ENCODE assay signal across 17 cellular contexts in the genomic region with DNA sequence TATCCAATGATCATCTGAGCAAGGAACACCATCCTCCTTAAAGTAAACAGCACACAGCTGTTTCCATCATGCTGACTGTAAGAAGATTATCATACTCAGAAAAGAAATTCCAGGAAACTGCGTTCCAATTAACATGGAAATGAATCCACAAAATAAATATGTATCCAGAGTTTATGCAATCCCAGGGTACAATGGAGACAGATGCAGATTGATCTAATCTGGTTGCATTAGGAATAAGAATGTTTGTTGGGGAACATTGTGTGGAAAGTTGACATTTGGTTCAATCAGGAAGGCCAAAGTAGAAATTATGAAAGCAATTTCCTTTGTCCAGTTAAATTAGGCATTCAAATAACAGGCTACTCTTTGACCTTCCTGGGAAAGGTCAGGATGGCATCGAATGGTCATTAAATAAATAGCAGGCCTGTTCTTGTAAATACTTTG.
DNase-seq lines count a peak whose midpoint lies in the region; ATAC-seq and TF ChIP-seq lines count a peak whose summit lies in the region.
"Had no signal": no experiment of that assay in that cellular context is flagged by ENCODE, and none has a peak within 500 bp of the region (broad histone marks: within the 10 kb centered on the region; RNA-seq: fewer than 3 reads in every experiment).

No MANE protein-coding gene starts in this region.

- H3K4me3 Mint-ChIP-seq in activated CD4-positive, alpha-beta memory T cell treated with anti-CD3 and anti-CD28 coated beads, Interleukin-2, amount 10 ng/mL, durations not matched to agents 7 days and 5 days: no peak overlapping the region
- no peak overlapping the region for H3K4me3 Mint-ChIP-seq in activated CD4-positive, alpha-beta memory T cell treated with anti-CD3 and anti-CD28 coated beads for 36 hours
- H3K4me3 Mint-ChIP-seq in T-helper 17 cell: peak overlapping the region; percentile 69
- H3K4me3 Mint-ChIP-seq in stimulated activated memory B cell treated with anti-CD40 and anti-IgM and Interleukin-4, amounts not matched to agents 10 μg/mL and 1 μg/mL and 100 μg/mL, for 72 hours: no peak overlapping the region
- H3K4me3 Mint-ChIP-seq: activated naive CD4-positive, alpha-beta T cell treated with anti-CD3 and anti-CD28 coated beads for 36 hours; nephron had no signal

- ATAC-seq in T-helper 17 cell (no peak), heart left ventricle (peak in 3 of 4 donors; percentile 31 to 42 (median 39)), GM21360 (IDR thresholded peaks at IDR 0.05; ENCODE audit: unreplicated experiment) (no peak), HG03159 (IDR thresholded peaks at IDR 0.05; ENCODE audit: unreplicated experiment) (no peak)
- no peak for ATAC-seq in stimulated activated memory B cell treated with anti-CD40 and anti-IgM and Interleukin-4, amounts not matched to agents 10 μg/mL and 1 μg/mL and 100 μg/mL, for 72 hours

- 31 to 53% (median 35%) methylated on average over 2 of the region's 2 CpGs for WGBS in heart left ventricle, 4 donors

- POLR2A ChIA-PET in activated CD4-positive, alpha-beta memory T cell treated with anti-CD3 and anti-CD28 coated beads, Interleukin-2, amount 10 ng/mL, durations not matched to agents 7 days and 5 days (lab: Charles Lee): interaction anchor here (1.3 kb wide), 1 partner anchor 81 kb away, joined by 3 read pairs; no protein-coding TSS in a partner anchor
- POLR2A ChIA-PET in activated CD4-positive, alpha-beta memory T cell treated with anti-CD3 and anti-CD28 coated beads for 36 hours (lab: Charles Lee): no interaction called here

- H3K9me3 ChIP-seq in T-helper 17 cell (ENCODE audit: control insufficient read depth, low read length, poor library complexity, severe bottlenecking): no peaks in the 10 kb centered on the region
- no peaks in the 10 kb centered on the region for H3K9me3 ChIP-seq in heart left ventricle
- H3K9me3 ChIP-seq: esophagus squamous epithelium, HAP-1, transverse colon had no signal

- TF ChIP-seq CTCF in heart left ventricle (IDR thresholded peaks at IDR 0.05): no peak

- H3K27ac Mint-ChIP-seq in activated CD4-positive, alpha-beta memory T cell treated with anti-CD3 and anti-CD28 coated beads, Interleukin-2, amount 10 ng/mL, durations not matched to agents 7 days and 5 days: peak overlapping the region; percentile 48
- H3K27ac Mint-ChIP-seq in activated CD4-positive, alpha-beta memory T cell treated with anti-CD3 and anti-CD28 coated beads for 36 hours: no peak overlapping the region
- H3K27ac Mint-ChIP-seq in T-helper 17 cell: peak overlapping the region; percentile 83
- peak overlapping the region; percentile 88 for H3K27ac Mint-ChIP-seq in stimulated activated memory B cell treated with anti-CD40 and anti-IgM and Interleukin-4, amounts not matched to agents 10 μg/mL and 1 μg/mL and 100 μg/mL, for 72 hours
- H3K27ac Mint-ChIP-seq: activated naive CD4-positive, alpha-beta T cell treated with anti-CD3 and anti-CD28 coated beads for 36 hours; nephron had no signal

- peaks cover 31% of the 10 kb centered on the region for H3K4me1 Mint-ChIP-seq in activated CD4-positive, alpha-beta memory T cell treated with anti-CD3 and anti-CD28 coated beads, Interleukin-2, amount 10 ng/mL, durations not matched to agents 7 days and 5 days
- H3K4me1 Mint-ChIP-seq in activated CD4-positive, alpha-beta memory T cell treated with anti-CD3 and anti-CD28 coated beads for 36 hours (ENCODE audit: low read depth): peaks cover 29% of the 10 kb centered on the region
- H3K4me1 Mint-ChIP-seq in T-helper 17 cell: peaks cover 16% of the 10 kb centered on the region
- peaks cover 59% of the 10 kb centered on the region for H3K4me1 Mint-ChIP-seq in stimulated activated memory B cell treated with anti-CD40 and anti-IgM and Interleukin-4, amounts not matched to agents 10 μg/mL and 1 μg/mL and 100 μg/mL, for 72 hours

- H3K27me3 Mint-ChIP-seq in activated CD4-positive, alpha-beta memory T cell treated with anti-CD3 and anti-CD28 coated beads, Interleukin-2, amount 10 ng/mL, durations not matched to agents 7 days and 5 days: no peaks in the 10 kb centered on the region
- no peaks in the 10 kb centered on the region for H3K27me3 Mint-ChIP-seq in activated CD4-positive, alpha-beta memory T cell treated with anti-CD3 and anti-CD28 coated beads for 36 hours
- no peaks in the 10 kb centered on the region for H3K27me3 Mint-ChIP-seq in T-helper 17 cell
- no peaks in the 10 kb centered on the region for H3K27me3 Mint-ChIP-seq in stimulated activated memory B cell treated with anti-CD40 and anti-IgM and Interleukin-4, amounts not matched to agents 10 μg/mL and 1 μg/mL and 100 μg/mL, for 72 hours

- H3K4me1 ChIP-seq in heart left ventricle: peaks cover 0 to 41% (median 9%) of the 10 kb centered on the region in 12 donors
- H3K4me1 ChIP-seq: HAP-1 had no signal

- H3K36me3 ChIP-seq in heart left ventricle: no peaks in the 10 kb centered on the region
- H3K36me3 ChIP-seq: esophagus squamous epithelium, HAP-1, transverse colon had no signal

- H3K27me3 ChIP-seq in heart left ventricle: no peaks in the 10 kb centered on the region
- H3K27me3 ChIP-seq: esophagus squamous epithelium, transverse colon had no signal

- TF ChIP-seq POLR2A in heart left ventricle (IDR thresholded peaks at IDR 0.05): no peak

- no peaks in the 10 kb centered on the region for H3K9me3 Mint-ChIP-seq in activated CD4-positive, alpha-beta memory T cell treated with anti-CD3 and anti-CD28 coated beads, Interleukin-2, amount 10 ng/mL, durations not matched to agents 7 days and 5 days
- peaks cover 1% of the 10 kb centered on the region for H3K9me3 Mint-ChIP-seq in activated CD4-positive, alpha-beta memory T cell treated with anti-CD3 and anti-CD28 coated beads for 36 hours
- H3K9me3 Mint-ChIP-seq in stimulated activated memory B cell treated with anti-CD40 and anti-IgM and Interleukin-4, amounts not matched to agents 10 μg/mL and 1 μg/mL and 100 μg/mL, for 72 hours: peaks cover 1% of the 10 kb centered on the region

- peak overlapping the region in 9 of 12 donors; percentile 41 to 78 (median 58) for H3K27ac ChIP-seq in heart left ventricle

- H3K36me3 Mint-ChIP-seq in activated CD4-positive, alpha-beta memory T cell treated with anti-CD3 and anti-CD28 coated beads, Interleukin-2, amount 10 ng/mL, durations not matched to agents 7 days and 5 days (ENCODE audit: low read depth): no peaks in the 10 kb centered on the region
- no peaks in the 10 kb centered on the region for H3K36me3 Mint-ChIP-seq in activated CD4-positive, alpha-beta memory T cell treated with anti-CD3 and anti-CD28 coated beads for 36 hours
- H3K36me3 Mint-ChIP-seq in T-helper 17 cell (ENCODE audit: low read depth): no peaks in the 10 kb centered on the region
- H3K36me3 Mint-ChIP-seq in stimulated activated memory B cell treated with anti-CD40 and anti-IgM and Interleukin-4, amounts not matched to agents 10 μg/mL and 1 μg/mL and 100 μg/mL, for 72 hours: no peaks in the 10 kb centered on the region

- intact Hi-C loops in activated CD4-positive, alpha-beta memory T cell treated with anti-CD3 and anti-CD28 coated beads for 36 hours (cut with micrococcal nuclease): no loop called here
- intact Hi-C loops in heart left ventricle (cut with DNase I): loop anchor here in 1 of 10 donors (5.0 kb wide), 1 partner anchor 234 kb away; no protein-coding TSS in a partner anchor

- no peak for DNase-seq in activated CD4-positive, alpha-beta memory T cell treated with anti-CD3 and anti-CD28 coated beads, Interleukin-2, amount 10 ng/mL, durations not matched to agents 7 days and 5 days
- no peak for DNase-seq in activated CD4-positive, alpha-beta memory T cell treated with anti-CD3 and anti-CD28 coated beads for 36 hours
- DNase-seq in T-helper 17 cell (no peak), heart left ventricle (no peak), NCI-H1694 (lab: John Stamatoyannopoulos, UW) (no peak)
- DNase-seq: activated CD4-positive, alpha-beta T cell treated with anti-CD3 and anti-CD28 coated beads, Interleukin-2, amount 50 U/mL, for 1 hour; activated naive CD4-positive, alpha-beta T cell treated with anti-CD3 and anti-CD28 coated beads for 36 hours; EL; esophagus squamous epithelium; NCI-H1436; NK-92 treated with Interleukin-12 subunit alpha and Interleukin-12 subunit beta, amount 100 ng/mL, for 24 hours; transverse colon had no signal

- CTCF ChIA-PET in activated CD4-positive, alpha-beta memory T cell treated with anti-CD3 and anti-CD28 coated beads, Interleukin-2, amount 10 ng/mL, durations not matched to agents 7 days and 5 days (lab: Charles Lee): interaction anchor here (2.4 to 2.7 kb wide), 2 partner anchors 9 to 81 kb away, joined by 9 to 10 read pairs; no protein-coding TSS in a partner anchor
- CTCF ChIA-PET in activated CD4-positive, alpha-beta memory T cell treated with anti-CD3 and anti-CD28 coated beads for 36 hours (lab: Charles Lee): no interaction called here

- peak overlapping the region in 2 of 12 donors; percentile 33 to 41 for H3K4me3 ChIP-seq in heart left ventricle
- H3K4me3 ChIP-seq: HAP-1, transverse colon had no signal

Comparison
In these comparisons a context has a peak if more than half of its experiments do, and no peak if none do; other contexts are left out.
1. ATAC-seq: peak in heart left ventricle (3 of 4); none in T-helper 17 cell (single experiment), stimulated activated memory B cell treated with anti-CD40 and anti-IgM and Interleukin-4, amounts not matched to agents 10 μg/mL and 1 μg/mL and 100 μg/mL, for 72 hours (single experiment), GM21360 (single experiment) and HG03159 (single experiment).